In genomic region chr6:56481957-56482356, GRCh38 we compare ENCODE assay signal across 18 cellular contexts.
A peak's percentile ranks its signal among the peaks of the same experiment; 100 is the strongest.
DNase-seq lines count a peak whose midpoint lies in the region; ATAC-seq, FAIRE-seq and TF ChIP-seq lines count a peak whose summit lies in the region.
"Had no signal": no experiment of that assay in that cellular context is flagged by ENCODE, and none has a peak within 500 bp of the region (broad histone marks: within the 10 kb centered on the region; RNA-seq: fewer than 3 reads in every experiment).

No MANE protein-coding gene starts in this region.

- no peak for TF ChIP-seq EP300 in HepG2 (IDR thresholded peaks at IDR 0.05; ENCODE audit: low read depth in 2 of 2, low read length in 2 of 2)
- TF ChIP-seq EP300 in HepG2 (CRISPR knock-in tag; IDR thresholded peaks at IDR 0.05; ENCODE audit: borderline replicate concordance): no peak

- H3K27ac ChIP-seq in VCaP: peak overlapping the region; percentile 48
- H3K27ac ChIP-seq in HepG2 (ENCODE audit: extremely low read length, insufficient read depth, low read length): peak overlapping the region; percentile 45
- H3K27ac ChIP-seq in upper lobe of right lung: no peak overlapping the region
- H3K27ac ChIP-seq: C4-2B, GM23248 had no signal

- H3K36me3 ChIP-seq in HepG2 (replicated peaks in 1 of 2; ENCODE audit: control insufficient read depth in 1 of 2, insufficient read depth in 2 of 2, low read length in 2 of 2) (peaks cover 10 to 28% of the 10 kb centered on the region in 2 experiments), upper lobe of right lung (peaks cover 79% of the 10 kb centered on the region)

- peaks cover 30% of the 10 kb centered on the region for H3K4me1 Mint-ChIP-seq in mesothelial cell of epicardium
- no peaks in the 10 kb centered on the region for H3K4me1 Mint-ChIP-seq in naive thymus-derived CD8-positive, alpha-beta T cell

- intact Hi-C loops in HepG2 (cut with micrococcal nuclease; ENCODE audit: unreplicated experiment): loop anchor here (1.0 to 5.0 kb wide), 6 partner anchors 29 to 123 kb away; no protein-coding TSS in a partner anchor
- intact Hi-C loops in upper lobe of right lung (cut with DNase I): no loop called here

- H4K20me1 ChIP-seq in HepG2 (ENCODE audit: insufficient read depth, low read length): no peaks in the 10 kb centered on the region

- H3K4me1 ChIP-seq in HepG2 (ENCODE audit: insufficient read depth, low read length): peaks cover 16% of the 10 kb centered on the region
- H3K4me1 ChIP-seq in upper lobe of right lung: no peaks in the 10 kb centered on the region
- H3K4me1 ChIP-seq: BE2C, HAP-1 had no signal

- in situ Hi-C loops in HepG2 (cut with HindIII; ENCODE audit: extremely low pct_ligation_motif_present, low pct_unique_long_range_greater_than_20kb): no loop called here

- H3K4me3 Mint-ChIP-seq in mesothelial cell of epicardium: no peak overlapping the region
- no peak overlapping the region for H3K4me3 Mint-ChIP-seq in naive thymus-derived CD8-positive, alpha-beta T cell
- H3K4me3 Mint-ChIP-seq: CD4-positive, alpha-beta T cell had no signal

- ATAC-seq in HepG2 (no peak), upper lobe of right lung (peak; percentile 64)
- ATAC-seq in naive thymus-derived CD8-positive, alpha-beta T cell: no peak

- FAIRE-seq in HepG2 (lab: Jason Lieb, UNC): no peak
- FAIRE-seq: A204.1, D721Med, G401.6, GM12891 had no signal

- H2AFZ ChIP-seq in HepG2 (ENCODE audit: low read length): no peak overlapping the region
- H2AFZ ChIP-seq: GM23248 had no signal

- 91% methylated on average over 5 of the region's 5 CpGs for WGBS in HepG2 (ENCODE audit: low lambda C conversion rate)

- no peaks in the 10 kb centered on the region for H3K79me2 ChIP-seq in HepG2 (ENCODE audit: insufficient read depth, low read length)

- H3K9me3 ChIP-seq in HepG2 (ENCODE audit: low read length) (no peaks in the 10 kb centered on the region), upper lobe of right lung (no peaks in the 10 kb centered on the region)
- H3K9me3 ChIP-seq: Caco-2, HAP-1 had no signal

- no TSS peak for BruUV-seq in HepG2 (replicated peaks; lab: Mats Ljungman, UMichigan)

- peak overlapping the region; percentile 61 for H3K27ac Mint-ChIP-seq in mesothelial cell of epicardium
- no peak overlapping the region for H3K27ac Mint-ChIP-seq in naive thymus-derived CD8-positive, alpha-beta T cell
- H3K27ac Mint-ChIP-seq: CD4-positive, alpha-beta T cell had no signal

- H3K36me3 Mint-ChIP-seq in mesothelial cell of epicardium: peaks cover 52% of the 10 kb centered on the region
- no peaks in the 10 kb centered on the region for H3K36me3 Mint-ChIP-seq in naive thymus-derived CD8-positive, alpha-beta T cell

- CTCF ChIA-PET in HepG2 (lab: Yijun Ruan, JAX; ENCODE audit: low intra/inter-chr PET ratio, low total read pairs): interaction anchor here (1.1 kb wide), 1 partner anchor 122 kb away, joined by 3 read pairs; no protein-coding TSS in a partner anchor

- H3K27me3 ChIP-seq in HepG2 (ENCODE audit: control insufficient read depth in 1 of 2, insufficient read depth in 2 of 2, low read length in 2 of 2) (no peaks in the 10 kb centered on the region), upper lobe of right lung (no peaks in the 10 kb centered on the region)
- H3K27me3 ChIP-seq: BE2C had no signal

- no peak overlapping the region for H3K4me2 ChIP-seq in HepG2 (ENCODE audit: low read depth, low read length)

- TF ChIP-seq CTCF in VCaP (conservative IDR thresholded peaks at IDR 0.05) (no peak), HepG2 (CRISPR knock-in tag; IDR thresholded peaks at IDR 0.05) (no peak), mesothelial cell of epicardium (IDR thresholded peaks at IDR 0.05; ENCODE audit: unreplicated experiment) (no peak), upper lobe of right lung (IDR thresholded peaks at IDR 0.05) (no peak)

- TF ChIP-seq RAD21 in HepG2 (CRISPR knock-in tag; IDR thresholded peaks at IDR 0.05): no peak

- TF ChIP-seq POLR2A in HepG2 (IDR thresholded peaks at IDR 0.05; ENCODE audit: insufficient read depth in 1 of 2, low read depth in 2 of 2, low read length in 2 of 2): no peak

- peaks cover 17% of the 10 kb centered on the region for H3K9me3 Mint-ChIP-seq in mesothelial cell of epicardium
- peaks cover 0 to 14% (median 3%) of the 10 kb centered on the region in 9 donors for H3K9me3 Mint-ChIP-seq in naive thymus-derived CD8-positive, alpha-beta T cell
- H3K9me3 Mint-ChIP-seq: CD4-positive, alpha-beta T cell had no signal

- DNase-seq in HepG2 (ENCODE audit: low spot score): no peak
- no peak for DNase-seq in mesothelial cell of epicardium (ENCODE audit: low spot score in 2 of 2, unreplicated experiment in 2 of 2)
- DNase-seq in upper lobe of right lung: no peak
- DNase-seq in activated CD4-positive, CD25-positive, alpha-beta regulatory T cell (lab: John Stamatoyannopoulos, UW): no peak
- no peak for DNase-seq in NCI-H1092 (lab: John Stamatoyannopoulos, UW)
- no peak for DNase-seq in naive thymus-derived CD8-positive, alpha-beta T cell
- DNase-seq: ACHN; BE2C; CD4-positive, alpha-beta T cell; GM23248 had no signal

- H3K9ac ChIP-seq in HepG2 (ENCODE audit: insufficient read depth, low read depth, low read length): no peak overlapping the region
- H3K9ac ChIP-seq: GM23248 had no signal

- POLR2A ChIA-PET in HepG2 (lab: Yijun Ruan, JAX): interaction anchor here (0.6 kb wide), 1 partner anchor 61 kb away, joined by 4 read pairs; no protein-coding TSS in a partner anchor
- POLR2A ChIA-PET in naive thymus-derived CD8-positive, alpha-beta T cell (lab: Charles Lee): no interaction called here

- H3K4me3 ChIP-seq in HepG2 (replicated peaks in 1 of 3; ENCODE audit: insufficient read depth in 1 of 3, low read depth in 2 of 3, low read length in 3 of 3): no peak overlapping the region
- H3K4me3 ChIP-seq in upper lobe of right lung: no peak overlapping the region
- H3K4me3 ChIP-seq: GM23248, HAP-1 had no signal

- H3K27me3 Mint-ChIP-seq in mesothelial cell of epicardium (ENCODE audit: low read depth): no peaks in the 10 kb centered on the region
- H3K27me3 Mint-ChIP-seq in naive thymus-derived CD8-positive, alpha-beta T cell: no peaks in the 10 kb centered on the region
- H3K27me3 Mint-ChIP-seq: CD4-positive, alpha-beta T cell had no signal

TF ChIP-seq in HepG2, 621 proteins besides CTCF, POLR2A, EP300 and RAD21 (continues in another document):
- TF ChIP-seq TIGD3 (CRISPR knock-in tag; IDR thresholded peaks at IDR 0.05; ENCODE audit: borderline replicate concordance): no peak
- TF ChIP-seq RNF2 (conservative IDR thresholded peaks at IDR 0.05; ENCODE audit: low read depth): no peak
- TF ChIP-seq MEF2D (CRISPR knock-in tag; IDR thresholded peaks at IDR 0.05): no peak
- no peak for TF ChIP-seq ZNF3 (CRISPR knock-in tag; IDR thresholded peaks at IDR 0.05)
- no peak for TF ChIP-seq CBFB (CRISPR knock-in tag; IDR thresholded peaks at IDR 0.05)
- no peak for TF ChIP-seq ZNF530 (CRISPR knock-in tag; IDR thresholded peaks at IDR 0.05; ENCODE audit: low read depth)
- no peak for TF ChIP-seq TMF1 (CRISPR knock-in tag; IDR thresholded peaks at IDR 0.05; ENCODE audit: low read depth)
- TF ChIP-seq TFE3 (CRISPR knock-in tag; IDR thresholded peaks at IDR 0.05): no peak
- TF ChIP-seq MYC (CRISPR knock-in tag; IDR thresholded peaks at IDR 0.05; ENCODE audit: borderline replicate concordance): no peak
